In genomic region chr9:93288891-93289883, GRCh38 we compare ENCODE assay signal across 1 cellular context.
TF ChIP-seq lines count a peak whose summit lies in the region.

No MANE protein-coding gene starts in this region.

TF ChIP-seq in HepG2, 621 proteins besides CTCF, POLR2A, EP300 and RAD21 (continued from another document and continues in another):
- TF ChIP-seq, protein P1, sequence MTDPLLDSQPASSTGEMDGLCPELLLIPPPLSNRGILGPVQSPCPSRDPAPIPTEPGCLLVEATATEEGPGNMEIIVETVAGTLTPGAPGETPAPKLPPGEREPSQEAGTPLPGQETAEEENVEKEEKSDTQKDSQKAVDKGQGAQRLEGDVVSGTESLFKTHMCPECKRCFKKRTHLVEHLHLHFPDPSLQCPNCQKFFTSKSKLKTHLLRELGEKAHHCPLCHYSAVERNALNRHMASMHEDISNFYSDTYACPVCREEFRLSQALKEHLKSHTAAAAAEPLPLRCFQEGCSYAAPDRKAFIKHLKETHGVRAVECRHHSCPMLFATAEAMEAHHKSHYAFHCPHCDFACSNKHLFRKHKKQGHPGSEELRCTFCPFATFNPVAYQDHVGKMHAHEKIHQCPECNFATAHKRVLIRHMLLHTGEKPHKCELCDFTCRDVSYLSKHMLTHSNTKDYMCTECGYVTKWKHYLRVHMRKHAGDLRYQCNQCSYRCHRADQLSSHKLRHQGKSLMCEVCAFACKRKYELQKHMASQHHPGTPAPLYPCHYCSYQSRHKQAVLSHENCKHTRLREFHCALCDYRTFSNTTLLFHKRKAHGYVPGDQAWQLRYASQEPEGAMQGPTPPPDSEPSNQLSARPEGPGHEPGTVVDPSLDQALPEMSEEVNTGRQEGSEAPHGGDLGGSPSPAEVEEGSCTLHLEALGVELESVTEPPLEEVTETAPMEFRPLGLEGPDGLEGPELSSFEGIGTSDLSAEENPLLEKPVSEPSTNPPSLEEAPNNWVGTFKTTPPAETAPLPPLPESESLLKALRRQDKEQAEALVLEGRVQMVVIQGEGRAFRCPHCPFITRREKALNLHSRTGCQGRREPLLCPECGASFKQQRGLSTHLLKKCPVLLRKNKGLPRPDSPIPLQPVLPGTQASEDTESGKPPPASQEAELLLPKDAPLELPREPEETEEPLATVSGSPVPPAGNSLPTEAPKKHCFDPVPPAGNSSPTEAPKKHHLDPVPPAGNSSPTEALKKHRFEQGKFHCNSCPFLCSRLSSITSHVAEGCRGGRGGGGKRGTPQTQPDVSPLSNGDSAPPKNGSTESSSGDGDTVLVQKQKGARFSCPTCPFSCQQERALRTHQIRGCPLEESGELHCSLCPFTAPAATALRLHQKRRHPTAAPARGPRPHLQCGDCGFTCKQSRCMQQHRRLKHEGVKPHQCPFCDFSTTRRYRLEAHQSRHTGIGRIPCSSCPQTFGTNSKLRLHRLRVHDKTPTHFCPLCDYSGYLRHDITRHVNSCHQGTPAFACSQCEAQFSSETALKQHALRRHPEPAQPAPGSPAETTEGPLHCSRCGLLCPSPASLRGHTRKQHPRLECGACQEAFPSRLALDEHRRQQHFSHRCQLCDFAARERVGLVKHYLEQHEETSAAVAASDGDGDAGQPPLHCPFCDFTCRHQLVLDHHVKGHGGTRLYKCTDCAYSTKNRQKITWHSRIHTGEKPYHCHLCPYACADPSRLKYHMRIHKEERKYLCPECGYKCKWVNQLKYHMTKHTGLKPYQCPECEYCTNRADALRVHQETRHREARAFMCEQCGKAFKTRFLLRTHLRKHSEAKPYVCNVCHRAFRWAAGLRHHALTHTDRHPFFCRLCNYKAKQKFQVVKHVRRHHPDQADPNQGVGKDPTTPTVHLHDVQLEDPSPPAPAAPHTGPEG (CRISPR knock-in tag; IDR thresholded peaks at IDR 0.05): no peak
- TF ChIP-seq, protein P2, sequence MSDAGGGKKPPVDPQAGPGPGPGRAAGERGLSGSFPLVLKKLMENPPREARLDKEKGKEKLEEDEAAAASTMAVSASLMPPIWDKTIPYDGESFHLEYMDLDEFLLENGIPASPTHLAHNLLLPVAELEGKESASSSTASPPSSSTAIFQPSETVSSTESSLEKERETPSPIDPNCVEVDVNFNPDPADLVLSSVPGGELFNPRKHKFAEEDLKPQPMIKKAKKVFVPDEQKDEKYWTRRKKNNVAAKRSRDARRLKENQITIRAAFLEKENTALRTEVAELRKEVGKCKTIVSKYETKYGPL (CRISPR knock-in tag; IDR thresholded peaks at IDR 0.05): no peak
- TF ChIP-seq SCMH1 (CRISPR knock-in tag; IDR thresholded peaks at IDR 0.05; ENCODE audit: borderline replicate concordance) (no peak), ZNF296 (CRISPR knock-in tag; conservative IDR thresholded peaks at IDR 0.05) (no peak), SALL2 (CRISPR knock-in tag; IDR thresholded peaks at IDR 0.05) (no peak), MNT (IDR thresholded peaks at IDR 0.05) (peak; percentile 70), GZF1 (CRISPR knock-in tag; IDR thresholded peaks at IDR 0.05) (no peak), ZNF333 (CRISPR knock-in tag; IDR thresholded peaks at IDR 0.05; ENCODE audit: borderline replicate concordance) (no peak), TAF1 (CRISPR knock-in tag; IDR thresholded peaks at IDR 0.05) (no peak), ZNF407 (CRISPR knock-in tag; IDR thresholded peaks at IDR 0.05; ENCODE audit: not compliant biosample characterization) (no peak), ZNF615 (CRISPR knock-in tag; IDR thresholded peaks at IDR 0.05; ENCODE audit: borderline replicate concordance) (no peak), NFATC3 (CRISPR knock-in tag; IDR thresholded peaks at IDR 0.05) (no peak), ZSCAN30 (CRISPR knock-in tag; IDR thresholded peaks at IDR 0.05) (no peak), RORA (CRISPR knock-in tag; IDR thresholded peaks at IDR 0.05) (no peak), TOE1 (CRISPR knock-in tag; IDR thresholded peaks at IDR 0.05) (no peak), SRY (CRISPR knock-in tag; IDR thresholded peaks at IDR 0.05) (no peak), ZFP62 (CRISPR knock-in tag; IDR thresholded peaks at IDR 0.05) (no peak), ZMYM4 (CRISPR knock-in tag; IDR thresholded peaks at IDR 0.05) (no peak), ZNF660 (CRISPR knock-in tag; IDR thresholded peaks at IDR 0.05; ENCODE audit: borderline replicate concordance, low read depth) (no peak), ZFP82 (CRISPR knock-in tag; IDR thresholded peaks at IDR 0.05; ENCODE audit: borderline replicate concordance) (no peak), ZNF816 (CRISPR knock-in tag; IDR thresholded peaks at IDR 0.05; ENCODE audit: borderline replicate concordance) (no peak), POLR2G (IDR thresholded peaks at IDR 0.05; ENCODE audit: low read depth, low read length) (0 out of 2 replicates have a peak, but pooled peaks have one; percentile 24), ZNF768 (CRISPR knock-in tag; IDR thresholded peaks at IDR 0.05) (no peak), ZNF607 (CRISPR knock-in tag; IDR thresholded peaks at IDR 0.05; ENCODE audit: borderline replicate concordance) (no peak)
- TF ChIP-seq, protein P3, sequence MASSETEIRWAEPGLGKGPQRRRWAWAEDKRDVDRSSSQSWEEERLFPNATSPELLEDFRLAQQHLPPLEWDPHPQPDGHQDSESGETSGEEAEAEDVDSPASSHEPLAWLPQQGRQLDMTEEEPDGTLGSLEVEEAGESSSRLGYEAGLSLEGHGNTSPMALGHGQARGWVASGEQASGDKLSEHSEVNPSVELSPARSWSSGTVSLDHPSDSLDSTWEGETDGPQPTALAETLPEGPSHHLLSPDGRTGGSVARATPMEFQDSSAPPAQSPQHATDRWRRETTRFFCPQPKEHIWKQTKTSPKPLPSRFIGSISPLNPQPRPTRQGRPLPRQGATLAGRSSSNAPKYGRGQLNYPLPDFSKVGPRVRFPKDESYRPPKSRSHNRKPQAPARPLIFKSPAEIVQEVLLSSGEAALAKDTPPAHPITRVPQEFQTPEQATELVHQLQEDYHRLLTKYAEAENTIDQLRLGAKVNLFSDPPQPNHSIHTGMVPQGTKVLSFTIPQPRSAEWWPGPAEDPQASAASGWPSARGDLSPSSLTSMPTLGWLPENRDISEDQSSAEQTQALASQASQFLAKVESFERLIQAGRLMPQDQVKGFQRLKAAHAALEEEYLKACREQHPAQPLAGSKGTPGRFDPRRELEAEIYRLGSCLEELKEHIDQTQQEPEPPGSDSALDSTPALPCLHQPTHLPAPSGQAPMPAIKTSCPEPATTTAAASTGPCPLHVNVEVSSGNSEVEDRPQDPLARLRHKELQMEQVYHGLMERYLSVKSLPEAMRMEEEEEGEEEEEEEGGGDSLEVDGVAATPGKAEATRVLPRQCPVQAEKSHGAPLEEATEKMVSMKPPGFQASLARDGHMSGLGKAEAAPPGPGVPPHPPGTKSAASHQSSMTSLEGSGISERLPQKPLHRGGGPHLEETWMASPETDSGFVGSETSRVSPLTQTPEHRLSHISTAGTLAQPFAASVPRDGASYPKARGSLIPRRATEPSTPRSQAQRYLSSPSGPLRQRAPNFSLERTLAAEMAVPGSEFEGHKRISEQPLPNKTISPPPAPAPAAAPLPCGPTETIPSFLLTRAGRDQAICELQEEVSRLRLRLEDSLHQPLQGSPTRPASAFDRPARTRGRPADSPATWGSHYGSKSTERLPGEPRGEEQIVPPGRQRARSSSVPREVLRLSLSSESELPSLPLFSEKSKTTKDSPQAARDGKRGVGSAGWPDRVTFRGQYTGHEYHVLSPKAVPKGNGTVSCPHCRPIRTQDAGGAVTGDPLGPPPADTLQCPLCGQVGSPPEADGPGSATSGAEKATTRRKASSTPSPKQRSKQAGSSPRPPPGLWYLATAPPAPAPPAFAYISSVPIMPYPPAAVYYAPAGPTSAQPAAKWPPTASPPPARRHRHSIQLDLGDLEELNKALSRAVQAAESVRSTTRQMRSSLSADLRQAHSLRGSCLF (CRISPR knock-in tag; IDR thresholded peaks at IDR 0.05; ENCODE audit: borderline replicate concordance): no peak
- TF ChIP-seq, protein P4, sequence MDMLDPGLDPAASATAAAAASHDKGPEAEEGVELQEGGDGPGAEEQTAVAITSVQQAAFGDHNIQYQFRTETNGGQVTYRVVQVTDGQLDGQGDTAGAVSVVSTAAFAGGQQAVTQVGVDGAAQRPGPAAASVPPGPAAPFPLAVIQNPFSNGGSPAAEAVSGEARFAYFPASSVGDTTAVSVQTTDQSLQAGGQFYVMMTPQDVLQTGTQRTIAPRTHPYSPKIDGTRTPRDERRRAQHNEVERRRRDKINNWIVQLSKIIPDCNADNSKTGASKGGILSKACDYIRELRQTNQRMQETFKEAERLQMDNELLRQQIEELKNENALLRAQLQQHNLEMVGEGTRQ (IDR thresholded peaks at IDR 0.05; ENCODE audit: low read depth, low read length): peak; percentile 76
- TF ChIP-seq, protein P4 (CRISPR knock-in tag; IDR thresholded peaks at IDR 0.05; ENCODE audit: borderline replicate concordance): no peak; the same call in 1 of the 2 replicates
